ENCODE assay signal across 8 cellular contexts in genomic region chr3:184156522-184156955, GRCh38. TPM values are rescaled to one million over a fixed set of nuclear protein-coding genes. Genes with fewer than 3 reads are reported as not detected.
A peak's percentile ranks its signal among the peaks of the same experiment; 100 is the strongest.
DNase-seq lines count a peak whose midpoint lies in the region; ATAC-seq and TF ChIP-seq lines count a peak whose summit lies in the region.

No MANE protein-coding gene starts in this region.

- CTCF ChIA-PET in activated CD4-positive, alpha-beta T cell treated with anti-CD3 and anti-CD28 coated beads for 36 hours (lab: Charles Lee) = interaction anchor here (1.2 kb wide), 1 partner anchor 70 kb away, joined by 4 read pairs; no protein-coding TSS in a partner anchor
- CTCF ChIA-PET in PC-9 (lab: Charles Lee) = no interaction called here

- peak overlapping the region; percentile 50; the same call in 1 of the 2 replicates for H3K27ac ChIP-seq in PC-9
- H3K27ac ChIP-seq in duodenal mucosa (ENCODE audit: low read depth, low read length) = peak overlapping the region; percentile 65
- H3K27ac ChIP-seq in right lobe of liver = peak overlapping the region; percentile 54 to 75 (median 62)
- H3K27ac ChIP-seq in temporal lobe (ENCODE audit: low read depth, low read length) = peak overlapping the region; percentile 86

- BruUV-seq in PC-9 (replicated peaks; lab: Mats Ljungman, UMichigan) = no TSS peak

- H2AFZ ChIP-seq in PC-9 = peak overlapping the region; percentile 91

- H3K27me3 ChIP-seq in PC-9 (ENCODE audit: insufficient read depth, low read depth) (no peaks in the 10 kb centered on the region), duodenal mucosa (ENCODE audit: control insufficient read depth in 1 of 2, insufficient read depth in 2 of 2, low read length in 2 of 2) (no peaks in the 10 kb centered on the region), right lobe of liver (no peaks in the 10 kb centered on the region)

- no peak for ATAC-seq in activated CD4-positive, alpha-beta T cell treated with anti-CD3 and anti-CD28 coated beads for 36 hours
- peak; percentile 33 to 44 (median 40) for ATAC-seq in right lobe of liver
- ATAC-seq in GM19351 (IDR thresholded peaks at IDR 0.05; ENCODE audit: unreplicated experiment) = no peak

- WGBS in right lobe of liver (ENCODE audit: insufficient coverage, low coverage, low lambda C conversion rate, missing lambda C conversion rate) = no CpG with 5 or more reads among the region's 6 CpGs

- no peaks in the 10 kb centered on the region for H3K9me3 Mint-ChIP-seq in activated CD4-positive, alpha-beta T cell treated with anti-CD3 and anti-CD28 coated beads for 36 hours (ENCODE audit: low read depth)

- H3K4me3 ChIP-seq in PC-9 (peak overlapping the region; percentile 97), duodenal mucosa (ENCODE audit: low read depth in 1 of 2, low read length in 2 of 2) (peak overlapping the region; percentile 95 to 97), right lobe of liver (peak overlapping the region; percentile 86 to 93 (median 93))

- H3K36me3 Mint-ChIP-seq in activated CD4-positive, alpha-beta T cell treated with anti-CD3 and anti-CD28 coated beads for 36 hours (ENCODE audit: low read depth) = peaks cover 3% of the 10 kb centered on the region

- no peaks in the 10 kb centered on the region for H3K27me3 Mint-ChIP-seq in activated CD4-positive, alpha-beta T cell treated with anti-CD3 and anti-CD28 coated beads for 36 hours

- peak overlapping the region; percentile 71 to 72 for H3K9ac ChIP-seq in duodenal mucosa (ENCODE audit: low read depth in 1 of 2, low read length in 2 of 2)

- TF ChIP-seq CTCF in PC-9 (conservative IDR thresholded peaks at IDR 0.05) = no peak
- TF ChIP-seq CTCF in right lobe of liver (IDR thresholded peaks at IDR 0.05) = no peak

- no peak for TF ChIP-seq POLR2A in right lobe of liver (IDR thresholded peaks at IDR 0.05)

- peaks cover 26% of the 10 kb centered on the region for H3K4me1 ChIP-seq in PC-9 (replicated peaks; ENCODE audit: insufficient read depth)
- H3K4me1 ChIP-seq in duodenal mucosa (ENCODE audit: control insufficient read depth in 1 of 2, insufficient read depth in 2 of 2, low read length in 2 of 2) = peaks cover 16 to 27% of the 10 kb centered on the region in 2 donors
- H3K4me1 ChIP-seq in right lobe of liver = peaks cover 0 to 28% (median 11%) of the 10 kb centered on the region in 4 donors

- H3K4me3 Mint-ChIP-seq in activated CD4-positive, alpha-beta T cell treated with anti-CD3 and anti-CD28 coated beads for 36 hours = peak overlapping the region; percentile 97

- H3K27ac Mint-ChIP-seq in activated CD4-positive, alpha-beta T cell treated with anti-CD3 and anti-CD28 coated beads for 36 hours = peak overlapping the region; percentile 80

- no peak for DNase-seq in activated CD4-positive, alpha-beta T cell treated with anti-CD3 and anti-CD28 coated beads for 36 hours
- DNase-seq in activated CD4-positive, alpha-beta T cell treated with anti-CD3 and anti-CD28 coated beads for 4 hours = no peak
- DNase-seq in PC-9 = peak in 1 of 2 experiments; percentile 38
- peak in 1 of 3 donors; percentile 42 for DNase-seq in right lobe of liver
- DNase-seq in inferior parietal cortex (ENCODE audit: extremely low spot score) = no peak

- H3K9me3 ChIP-seq in PC-9 (ENCODE audit: insufficient read depth, low read depth) (no peaks in the 10 kb centered on the region), duodenal mucosa (ENCODE audit: control insufficient read depth in 1 of 2, low read length in 2 of 2) (no peaks in the 10 kb centered on the region), right lobe of liver (no peaks in the 10 kb centered on the region)

- intact Hi-C loops in activated CD4-positive, alpha-beta T cell treated with anti-CD3 and anti-CD28 coated beads for 36 hours (cut with DNase I, micrococcal nuclease) = loop anchor here in 1 of 2 experiments (1.0 kb wide), 1 partner anchor 18 kb away; the partner anchor contains the start of gene AP2M1
- intact Hi-C loops in PC-9 (cut with micrococcal nuclease; ENCODE audit: unreplicated experiment) = loop anchor here (1.0 kb wide), 1 partner anchor 18 kb away; the partner anchor contains the start of gene AP2M1
- intact Hi-C loops in right lobe of liver (cut with DNase I) = no loop called here

- H3K36me3 ChIP-seq in PC-9 (ENCODE audit: low read depth) = 0 out of 2 replicates have a peak, but pooled peaks cover 5% of the 10 kb centered on the region
- no peaks in the 10 kb centered on the region for H3K36me3 ChIP-seq in duodenal mucosa (ENCODE audit: control insufficient read depth in 1 of 2, insufficient read depth in 2 of 2, low read length in 2 of 2)
- no peaks in the 10 kb centered on the region for H3K36me3 ChIP-seq in right lobe of liver

- H4K20me1 ChIP-seq in PC-9 (ENCODE audit: insufficient read depth) = peaks cover 41% of the 10 kb centered on the region

- POLR2A ChIA-PET in activated CD4-positive, alpha-beta T cell treated with anti-CD3 and anti-CD28 coated beads for 36 hours (lab: Charles Lee) = interaction anchor here (1.1 kb wide), 1 partner anchor 23 kb away, joined by 5 read pairs; no protein-coding TSS in a partner anchor
- POLR2A ChIA-PET in PC-9 (lab: Charles Lee; ENCODE audit: unreplicated experiment) = interaction anchor here (1.1 kb wide), 1 partner anchor 20 kb away, joined by 11 read pairs; no protein-coding TSS in a partner anchor

- H3K4me1 Mint-ChIP-seq in activated CD4-positive, alpha-beta T cell treated with anti-CD3 and anti-CD28 coated beads for 36 hours = peaks cover 27% of the 10 kb centered on the region

- H3K4me2 ChIP-seq in PC-9 = peak overlapping the region; percentile 99

- no peaks in the 10 kb centered on the region for H3K9me2 ChIP-seq in PC-9 (ENCODE audit: insufficient read depth)

- peaks cover 67% of the 10 kb centered on the region for H3K79me2 ChIP-seq in PC-9 (ENCODE audit: low read depth)

- H3F3A ChIP-seq in PC-9 (ENCODE audit: insufficient read depth, low read depth) = peaks cover 25% of the 10 kb centered on the region

RNA-seq across cellular contexts. Expression of gene DVL3, which starts 1.4 kb away (rescaled TPM):
- total RNA-seq in activated CD4-positive, alpha-beta T cell treated with anti-CD3 and anti-CD28 coated beads for 36 hours = 10 to 100 TPM; 24.9 to 29.6 TPM
- total RNA-seq in PC-9 (2021) (101 and 108 TPM in 2 replicates), right lobe of liver (10 to 100 TPM; 18.9 to 28.1 (median 21.8) TPM), temporal lobe (28.0 TPM)

RNA-seq across cellular contexts. Expression of gene AP2M1, which starts 18.1 kb away (rescaled TPM):
- total RNA-seq in activated CD4-positive, alpha-beta T cell treated with anti-CD3 and anti-CD28 coated beads for 36 hours = 100 to 1,000 TPM; 192 to 204 TPM
- total RNA-seq in PC-9 (2021) = 586 and 606 TPM in 2 replicates
- total RNA-seq in right lobe of liver = 100 to 1,000 TPM in 4 of 6 experiments, 10 to 100 TPM in 2; 87.4 to 119 (median 105) TPM
- total RNA-seq in temporal lobe = 228 TPM

RNA-seq across cellular contexts. Expression of gene EIF2B5, which starts 21.4 kb away (rescaled TPM):
- 10 to 100 TPM; 46.4 to 60.6 TPM for total RNA-seq in activated CD4-positive, alpha-beta T cell treated with anti-CD3 and anti-CD28 coated beads for 36 hours
- total RNA-seq in PC-9 (2021) (45.7 and 54.1 TPM in 2 replicates), right lobe of liver (10 to 100 TPM; 16.7 to 25.6 (median 20.5) TPM), temporal lobe (29.7 TPM)

RNA-seq across cellular contexts. Expression of gene ABCF3, which starts 29.5 kb away (rescaled TPM):
- 10 to 100 TPM; 58.2 to 66.2 TPM for total RNA-seq in activated CD4-positive, alpha-beta T cell treated with anti-CD3 and anti-CD28 coated beads for 36 hours
- total RNA-seq in PC-9 (2021) = 98.8 and 137 TPM in 2 replicates
- total RNA-seq in right lobe of liver = 10 to 100 TPM; 33.7 to 40.6 (median 38.5) TPM
- 38.4 TPM for total RNA-seq in temporal lobe

RNA-seq across cellular contexts. Expression of gene HTR3E, which starts 59.7 kb away (rescaled TPM):
- total RNA-seq in activated CD4-positive, alpha-beta T cell treated with anti-CD3 and anti-CD28 coated beads for 36 hours = not detected
- total RNA-seq in PC-9 (2021) = not detected in 2 replicates
- total RNA-seq in right lobe of liver = not detected
- not detected for total RNA-seq in temporal lobe

Comparison
In these comparisons a context has a peak if more than half of its experiments do, and no peak if none do; other contexts are left out.
1. ATAC-seq: peak in right lobe of liver (4 of 4); none in activated CD4-positive, alpha-beta T cell treated with anti-CD3 and anti-CD28 coated beads for 36 hours (single experiment) and GM19351 (single experiment).
2. Peak in every context shown above with its lines, with median percentiles within 50 percentile points of each other: H3K27ac ChIP-seq and H3K4me3 ChIP-seq.